In genomic region chr3:120763601-120764000, GRCh38 we compare ENCODE assay signal across 1 cellular context.
TF ChIP-seq lines count a peak whose summit lies in the region.

No MANE protein-coding gene starts in this region.

TF ChIP-seq in GM12878, 131 proteins besides CTCF, POLR2A, EP300 and RAD21 (continued from another document):
- no peak for TF ChIP-seq RELA (IDR thresholded peaks at IDR 0.05; ENCODE audit: borderline replicate concordance, partially characterized antibody)
- no peak for TF ChIP-seq SMAD1 (IDR thresholded peaks at IDR 0.05; ENCODE audit: low read depth, partially characterized antibody)
- TF ChIP-seq HSF1 (IDR thresholded peaks at IDR 0.05; ENCODE audit: low read depth, low read length) = no peak
- TF ChIP-seq EED (IDR thresholded peaks at IDR 0.05; ENCODE audit: low read depth) = no peak
- no peak for TF ChIP-seq BCLAF1 (IDR thresholded peaks at IDR 0.05)
- no peak for TF ChIP-seq KLF5 (IDR thresholded peaks at IDR 0.05; ENCODE audit: partially characterized antibody)
- no peak for TF ChIP-seq SREBF1 (IDR thresholded peaks at IDR 0.05; ENCODE audit: low read length)
- no peak for TF ChIP-seq SMARCA5 (IDR thresholded peaks at IDR 0.05)
- TF ChIP-seq SRF (IDR thresholded peaks at IDR 0.05; ENCODE audit: low read depth in 2 of 2, low read length in 2 of 2) = no peak
- peak; percentile 60; the same call in 1 of the 2 replicates for TF ChIP-seq RELB (IDR thresholded peaks at IDR 0.05; ENCODE audit: low read depth)
- TF ChIP-seq SUZ12 (IDR thresholded peaks at IDR 0.05; ENCODE audit: unreplicated experiment) = no peak
- no peak for TF ChIP-seq ZNF592 (IDR thresholded peaks at IDR 0.05)
- TF ChIP-seq KDM1A (IDR thresholded peaks at IDR 0.05; ENCODE audit: borderline replicate concordance) = no peak
- no peak for TF ChIP-seq CHD4 (IDR thresholded peaks at IDR 0.05)
- TF ChIP-seq SIN3A (IDR thresholded peaks at IDR 0.05; ENCODE audit: low read depth, low read length) = no peak
- peak; percentile 68; the same call in 1 of the 2 replicates for TF ChIP-seq CREM (IDR thresholded peaks at IDR 0.05; ENCODE audit: low read depth)
- no peak for TF ChIP-seq ASH2L (IDR thresholded peaks at IDR 0.05; ENCODE audit: borderline replicate concordance, low read depth)
- no peak for TF ChIP-seq CUX1 (IDR thresholded peaks at IDR 0.05; ENCODE audit: insufficient replicate concordance, low read depth, low read length)
- peak; percentile 85 for TF ChIP-seq CREB1 (IDR thresholded peaks at IDR 0.05; ENCODE audit: low read depth)
- no peak for TF ChIP-seq CHD2 (IDR thresholded peaks at IDR 0.05; ENCODE audit: borderline replicate concordance, low read depth, low read length)
- no peak for TF ChIP-seq USF2 (IDR thresholded peaks at IDR 0.05; ENCODE audit: borderline replicate concordance, low read depth, low read length)
- peak; percentile 79 for TF ChIP-seq PKNOX1 (IDR thresholded peaks at IDR 0.05)
- TF ChIP-seq SMAD5 (IDR thresholded peaks at IDR 0.05; ENCODE audit: low read depth) = no peak
- TF ChIP-seq JUNB (IDR thresholded peaks at IDR 0.05) = no peak
- no peak for TF ChIP-seq PML (IDR thresholded peaks at IDR 0.05; ENCODE audit: low read length)
- no peak for TF ChIP-seq PRDM15 (CRISPR knock-in tag; IDR thresholded peaks at IDR 0.05)
- TF ChIP-seq MLLT1 (IDR thresholded peaks at IDR 0.05) = no peak
- TF ChIP-seq ZNF384 (IDR thresholded peaks at IDR 0.05; ENCODE audit: borderline replicate concordance, low read depth, low read length) = no peak
- no peak; a peak in 1 of 4 replicates for TF ChIP-seq BHLHE40 (IDR thresholded peaks at IDR 0.05; ENCODE audit: borderline replicate concordance in 1 of 2, low read depth in 2 of 2, low read length in 1 of 2)
- TF ChIP-seq GATAD2B (conservative IDR thresholded peaks at IDR 0.05; ENCODE audit: low read depth) = no peak
- peak; percentile 23; the same call in 1 of the 2 replicates for TF ChIP-seq BMI1 (IDR thresholded peaks at IDR 0.05; ENCODE audit: borderline replicate concordance)
